ENCODE assay signal across 8 cellular contexts in genomic region chr7:99459087-99459486, GRCh38. TPM values are rescaled to one million over a fixed set of nuclear protein-coding genes. Genes with fewer than 3 reads are reported as not detected.
DNase-seq lines count a peak whose midpoint lies in the region; ATAC-seq, FAIRE-seq and TF ChIP-seq lines count a peak whose summit lies in the region.

No MANE protein-coding gene starts in this region.

- ATAC-seq in activated B cell treated with CpG ODN at 0.5 μM for 24 hours (ENCODE audit: low read depth) (peak; percentile 42), GM19463 (IDR thresholded peaks at IDR 0.05; ENCODE audit: unreplicated experiment) (no peak), GM21390 (IDR thresholded peaks at IDR 0.05; ENCODE audit: unreplicated experiment) (no peak), GM19397 (IDR thresholded peaks at IDR 0.05; ENCODE audit: unreplicated experiment) (no peak)

- DNase-seq in D721Med (ENCODE audit: insufficient read length, low spot score) (no peak), HuH-7.5 (ENCODE audit: low spot score) (peak; percentile 42), activated B cell treated with CpG ODN at 0.5 μM for 24 hours (no peak), kidney epithelial cell (ENCODE audit: low read depth) (no peak), GM03348 (ENCODE audit: low spot score) (no peak)

- CTCF ChIA-PET in activated B cell treated with CpG ODN at 0.5 μM for 24 hours (lab: Charles Lee), result no interaction called here

- no peaks in the 10 kb centered on the region for H3K9me3 Mint-ChIP-seq in activated B cell treated with CpG ODN at 0.5 μM for 24 hours

- no peak for FAIRE-seq in D721Med (lab: Jason Lieb, UNC)

- intact Hi-C loops in activated B cell treated with CpG ODN at 0.5 μM for 24 hours (cut with micrococcal nuclease), result no loop called here

- H3K27me3 ChIP-seq in kidney epithelial cell (ENCODE audit: control insufficient read depth, insufficient read depth, low read length), result no peaks in the 10 kb centered on the region

- H3K36me3 Mint-ChIP-seq in activated B cell treated with CpG ODN at 0.5 μM for 24 hours (ENCODE audit: low read depth), result peaks cover 76% of the 10 kb centered on the region

- no peak overlapping the region for H3K27ac Mint-ChIP-seq in activated B cell treated with CpG ODN at 0.5 μM for 24 hours

- H3K4me1 Mint-ChIP-seq in activated B cell treated with CpG ODN at 0.5 μM for 24 hours, result peaks cover 22% of the 10 kb centered on the region

- peak; percentile 28 for TF ChIP-seq CTCF in D721Med (IDR thresholded peaks at IDR 0.05; ENCODE audit: insufficient read depth, missing control alignments)
- TF ChIP-seq CTCF in activated B cell treated with CpG ODN at 0.5 μM for 24 hours (IDR thresholded peaks at IDR 0.05), result no peak
- TF ChIP-seq CTCF in kidney epithelial cell (IDR thresholded peaks at IDR 0.05; ENCODE audit: insufficient read depth, low read length, poor library complexity, severe bottlenecking), result peak; percentile 46

- peaks cover 7% of the 10 kb centered on the region for H3K36me3 ChIP-seq in kidney epithelial cell (ENCODE audit: control insufficient read depth, insufficient read depth, low read length)

- no peak overlapping the region for H3K4me3 ChIP-seq in kidney epithelial cell (ENCODE audit: low read depth, low read length)

- POLR2A ChIA-PET in activated B cell treated with CpG ODN at 0.5 μM for 24 hours (lab: Charles Lee), result interaction anchor here (1.3 kb wide), 1 partner anchor 50 kb away, joined by 3 read pairs; the partner anchor contains the start of gene BUD31

- no peaks in the 10 kb centered on the region for H3K27me3 Mint-ChIP-seq in activated B cell treated with CpG ODN at 0.5 μM for 24 hours

- H3K4me3 Mint-ChIP-seq in activated B cell treated with CpG ODN at 0.5 μM for 24 hours, result no peak overlapping the region

RNA-seq across cellular contexts. Expression of gene ATP5MF, which starts 6.9 kb away (rescaled TPM):
- total RNA-seq in activated B cell treated with CpG ODN at 0.5 μM for 24 hours (248 and 334 TPM in 2 replicates), kidney epithelial cell (1,123 and 1,863 TPM in 2 replicates)

RNA-seq across cellular contexts. Expression of gene ZNF789, which starts 13.6 kb away (rescaled TPM):
- total RNA-seq in activated B cell treated with CpG ODN at 0.5 μM for 24 hours (24.5 and 38.3 TPM in 2 replicates), kidney epithelial cell (5.2 and 12.5 TPM in 2 replicates)

RNA-seq across cellular contexts. Expression of gene CPSF4, which starts 20.3 kb away (rescaled TPM):
- 46.2 and 60.9 TPM in 2 replicates for total RNA-seq in activated B cell treated with CpG ODN at 0.5 μM for 24 hours
- total RNA-seq in kidney epithelial cell, result 31.7 and 38.4 TPM in 2 replicates

RNA-seq across cellular contexts. Expression of gene PTCD1, which starts 20.5 kb away (rescaled TPM):
- total RNA-seq in activated B cell treated with CpG ODN at 0.5 μM for 24 hours, result 8.4 and 13.4 TPM in 2 replicates
- 5.6 and 13.2 TPM in 2 replicates for total RNA-seq in kidney epithelial cell

RNA-seq across cellular contexts. Expression of gene ZNF394, which starts 41.0 kb away (rescaled TPM):
- 61.5 and 61.7 TPM in 2 replicates for total RNA-seq in activated B cell treated with CpG ODN at 0.5 μM for 24 hours
- total RNA-seq in kidney epithelial cell, result 15.2 and 25.9 TPM in 2 replicates
